8 cellular contexts compared by ENCODE assay signal in the genomic region with DNA sequence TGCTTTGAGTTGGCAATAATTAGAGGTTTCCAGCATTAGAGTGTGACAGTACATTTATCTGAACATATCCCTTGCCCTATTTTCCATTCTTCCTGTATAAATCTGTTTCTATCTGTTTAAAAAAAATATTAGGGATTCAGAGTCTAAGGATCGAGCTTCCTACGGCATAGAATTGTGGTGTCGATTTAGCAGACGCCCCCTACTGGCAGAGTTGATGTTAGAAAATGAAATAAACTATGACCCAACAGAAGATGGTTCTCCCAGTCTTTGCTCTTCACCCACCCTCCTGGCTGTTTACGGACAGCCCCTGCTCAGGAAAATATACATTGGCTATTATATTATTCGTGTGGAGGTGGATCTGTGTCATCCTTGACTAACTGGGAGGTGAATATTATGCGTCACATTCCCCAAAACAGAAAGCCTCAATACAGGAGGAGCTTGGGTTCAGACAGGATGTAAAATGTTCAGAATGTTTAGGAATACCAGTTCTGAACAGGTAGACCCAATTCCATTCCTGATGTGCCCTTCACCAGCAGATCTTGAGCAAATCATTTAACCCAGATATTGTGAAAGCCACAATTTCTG. TPM values are rescaled to one million over a fixed set of nuclear protein-coding genes. Genes with fewer than 3 reads are reported as not detected.
DNase-seq lines count a peak whose midpoint lies in the region; ATAC-seq and TF ChIP-seq lines count a peak whose summit lies in the region.

No MANE protein-coding gene starts in this region.

- H3K27ac Mint-ChIP-seq in CD4-positive, CD25-positive, alpha-beta regulatory T cell, result peak overlapping the region in 2 of 3 donors; percentile 8 to 86

- no peak overlapping the region for H3K4ac ChIP-seq in IMR-90 (ENCODE audit: low read depth, low read length)

- H3K14ac ChIP-seq in IMR-90 (replicated peaks; ENCODE audit: low read depth, low read length), result no peak overlapping the region

- TF ChIP-seq EP300 in ovary (IDR thresholded peaks at IDR 0.05), result no peak

- TF ChIP-seq POLR2A in IMR-90 (IDR thresholded peaks at IDR 0.05; ENCODE audit: low read depth, low read length), result no peak
- TF ChIP-seq POLR2A in ovary (IDR thresholded peaks at IDR 0.05), result no peak

- H3K9me3 ChIP-seq in CD4-positive, CD25-positive, alpha-beta regulatory T cell (ENCODE audit: control insufficient read depth in 2 of 2, low read length in 2 of 2), result no peaks in the 10 kb centered on the region
- H3K9me3 ChIP-seq in IMR-90 (ENCODE audit: control insufficient read depth, insufficient read depth, low read length) (no peaks in the 10 kb centered on the region), ovary (no peaks in the 10 kb centered on the region)

- H3K9me3 Mint-ChIP-seq in CD4-positive, CD25-positive, alpha-beta regulatory T cell, result peaks cover 0 to 4% (median 0%) of the 10 kb centered on the region in 7 donors

- peak; percentile 34; the same call in 1 of the 2 replicates for TF ChIP-seq RAD21 in IMR-90 (IDR thresholded peaks at IDR 0.05; ENCODE audit: low read length)

- H3K79me1 ChIP-seq in IMR-90 (ENCODE audit: low read depth in 1 of 2, low read length in 2 of 2), result no peaks in the 10 kb centered on the region

- H4K20me1 ChIP-seq in IMR-90 (ENCODE audit: insufficient read depth, low read length), result no peaks in the 10 kb centered on the region

- H3K4me3 ChIP-seq in CD4-positive, CD25-positive, alpha-beta regulatory T cell (ENCODE audit: low read depth, low read length), result peak overlapping the region; percentile 66
- H3K4me3 ChIP-seq in IMR-90 (ENCODE audit: insufficient read depth, low read depth, low read length) (no peak overlapping the region), ovary (no peak overlapping the region)

- no peaks in the 10 kb centered on the region for H3K27me3 Mint-ChIP-seq in CD4-positive, CD25-positive, alpha-beta regulatory T cell

- H3K36me3 Mint-ChIP-seq in CD4-positive, CD25-positive, alpha-beta regulatory T cell, result peaks cover 5% of the 10 kb centered on the region

- peak overlapping the region; percentile 35; the same call in 1 of the 2 replicates for H3K4me2 ChIP-seq in IMR-90 (ENCODE audit: low read depth, low read length)

- H3K23ac ChIP-seq in IMR-90 (ENCODE audit: low read depth, low read length), result no peak overlapping the region

- dilution Hi-C loops in IMR-90 (cut with HindIII; ENCODE audit: low sequenced_read_pairs, unreplicated experiment), result no loop called here

- no CpG with 5 or more reads among the region's 7 CpGs for WGBS in IMR-90 (ENCODE audit: extremely low coverage in 2 of 2, insufficient read length in 1 of 2), 2 experiments
- 38 to 46% (median 45%) methylated on average over 7 of the region's 7 CpGs for WGBS in ovary, 3 donors

- H3K27me3 ChIP-seq in CD4-positive, CD25-positive, alpha-beta regulatory T cell (ENCODE audit: control insufficient read depth, insufficient read depth, low read length), result no peaks in the 10 kb centered on the region
- H3K27me3 ChIP-seq in IMR-90 (ENCODE audit: control insufficient read depth, insufficient read depth, low read length) (no peaks in the 10 kb centered on the region; the same call in 1 of the 2 replicates), ovary (no peaks in the 10 kb centered on the region)

- no peak overlapping the region for H2BK120ac ChIP-seq in IMR-90 (ENCODE audit: low read depth, low read length)

- H2BK20ac ChIP-seq in IMR-90 (ENCODE audit: low read depth, low read length), result no peak overlapping the region

- BruUV-seq in IMR-90 (replicated peaks; lab: Mats Ljungman, UMichigan), result no TSS peak

- H2AFZ ChIP-seq in IMR-90 (replicated peaks; ENCODE audit: low read length, poor library complexity), result no peak overlapping the region

- peaks cover 25 to 81% (median 53%) of the 10 kb centered on the region in 4 donors for H3K4me1 Mint-ChIP-seq in CD4-positive, CD25-positive, alpha-beta regulatory T cell

- no peak overlapping the region for H3K9ac ChIP-seq in IMR-90 (ENCODE audit: low read depth, low read length)

- H3K9me1 ChIP-seq in IMR-90 (ENCODE audit: insufficient read depth, low read length), result no peaks in the 10 kb centered on the region

- CTCF ChIA-PET in IMR-90 (lab: Yijun Ruan, JAX), result interaction anchor here (0.6 to 2.9 kb wide), 12 partner anchors 9 to 1960 kb away, joined by 3 to 21 read pairs (median 5); partner anchors contain the start of gene ERMN

- intact Hi-C loops in IMR-90 (cut with micrococcal nuclease) (loop anchor here (2.0 kb wide), 2 partner anchors 33 to 1963 kb away; no protein-coding TSS in a partner anchor), ovary (cut with DNase I) (no loop called here)

- peak overlapping the region in 2 of 4 donors; percentile 66 to 70 for H3K4me3 Mint-ChIP-seq in CD4-positive, CD25-positive, alpha-beta regulatory T cell

- no peak overlapping the region for H3K56ac ChIP-seq in IMR-90 (ENCODE audit: extremely low read depth, insufficient read depth, low read length)

- H3K36me3 ChIP-seq in CD4-positive, CD25-positive, alpha-beta regulatory T cell (ENCODE audit: control insufficient read depth, insufficient read depth, low read length), result no peaks in the 10 kb centered on the region
- no peaks in the 10 kb centered on the region for H3K36me3 ChIP-seq in IMR-90 (ENCODE audit: control insufficient read depth, insufficient read depth, low read length)
- H3K36me3 ChIP-seq in ovary, result no peaks in the 10 kb centered on the region

- in situ Hi-C loops in IMR-90 (cut with MboI; ENCODE audit: low sequenced_read_pairs), result loop anchor here (25.0 kb wide), 1 partner anchor 1949 kb away; no protein-coding TSS in a partner anchor

- H2AK5ac ChIP-seq in IMR-90 (ENCODE audit: low read depth, low read length), result no peak overlapping the region

- ATAC-seq in CD4-positive, CD25-positive, alpha-beta regulatory T cell (ENCODE audit: low read depth in 2 of 2), result no peak
- peak; percentile 76 for ATAC-seq in GM18502 (IDR thresholded peaks at IDR 0.05; ENCODE audit: poor library complexity, unreplicated experiment)
- ATAC-seq in IMR-90 (ENCODE audit: low read depth), result peak; percentile 53; the same call in 1 of the 2 replicates
- ATAC-seq in GM18517 (IDR thresholded peaks at IDR 0.05; ENCODE audit: unreplicated experiment), result no peak

- H2BK15ac ChIP-seq in IMR-90 (ENCODE audit: low read depth, low read length), result no peak overlapping the region

- no peak overlapping the region for H4K5ac ChIP-seq in IMR-90 (ENCODE audit: low read depth, low read length)

- no peak overlapping the region for H2BK5ac ChIP-seq in IMR-90 (ENCODE audit: low read depth, low read length, poor library complexity, severe bottlenecking)

- H4K8ac ChIP-seq in IMR-90 (ENCODE audit: low read depth in 2 of 2, low read length in 2 of 2), result no peak overlapping the region

- DNase-seq in CD4-positive, CD25-positive, alpha-beta regulatory T cell, result peak; percentile 18 to 68 (median 40)
- DNase-seq in IMR-90 (peak; percentile 34), T follicular helper cell (ENCODE audit: low read depth) (peak; percentile 29), cerebellum (ENCODE audit: low spot score) (peak; percentile 10), midbrain (lab: John Stamatoyannopoulos, UW) (peak; percentile 82), ovary (no peak)

- TF ChIP-seq CTCF in IMR-90 (conservative IDR thresholded peaks at IDR 0.05; ENCODE audit: low read depth, low read length), result peak; percentile 61
- no peak for TF ChIP-seq CTCF in ovary (IDR thresholded peaks at IDR 0.05)

- no peak overlapping the region for H4K91ac ChIP-seq in IMR-90 (ENCODE audit: insufficient read depth, low read depth, low read length)

- POLR2A ChIA-PET in IMR-90 (lab: Charles Lee; ENCODE audit: unreplicated experiment), result no interaction called here

- H3K4me1 ChIP-seq in CD4-positive, CD25-positive, alpha-beta regulatory T cell (ENCODE audit: control insufficient read depth, insufficient read depth, low read length, poor library complexity, severe bottlenecking), result peaks cover 16% of the 10 kb centered on the region
- H3K4me1 ChIP-seq in IMR-90 (ENCODE audit: control insufficient read depth, insufficient read depth, low read length) (no peaks in the 10 kb centered on the region), ovary (ENCODE audit: insufficient read depth) (no peaks in the 10 kb centered on the region)

- H2AK9ac ChIP-seq in IMR-90 (replicated peaks; ENCODE audit: low read depth, low read length, poor library complexity), result no peak overlapping the region

- no peak overlapping the region for H3K27ac ChIP-seq in CD4-positive, CD25-positive, alpha-beta regulatory T cell (ENCODE audit: insufficient read depth, low read length, poor library complexity, severe bottlenecking)
- H3K27ac ChIP-seq in IMR-90 (ENCODE audit: insufficient read depth, low read length), result no peak overlapping the region
- H3K27ac ChIP-seq in ovary, result no peak overlapping the region

- H3K18ac ChIP-seq in IMR-90 (ENCODE audit: low read depth, low read length), result no peak overlapping the region

TF ChIP-seq in IMR-90, 13 proteins besides CTCF, POLR2A, EP300 and RAD21:
- no peak for TF ChIP-seq BHLHE40 (IDR thresholded peaks at IDR 0.05; ENCODE audit: low read depth, low read length)
- TF ChIP-seq RCOR1 (IDR thresholded peaks at IDR 0.05; ENCODE audit: insufficient replicate concordance, low read length), result no peak
- TF ChIP-seq CHD1 (IDR thresholded peaks at IDR 0.05; ENCODE audit: low read depth, low read length), result no peak
- no peak for TF ChIP-seq MAZ (IDR thresholded peaks at IDR 0.05; ENCODE audit: borderline replicate concordance, low read depth, low read length)
- no peak for TF ChIP-seq MXI1 (IDR thresholded peaks at IDR 0.05; ENCODE audit: borderline replicate concordance, low read depth, low read length)
- TF ChIP-seq SMC3 (IDR thresholded peaks at IDR 0.05; ENCODE audit: low read depth, low read length), result peak; percentile 34; the same call in 1 of the 2 replicates
- TF ChIP-seq, protein P1, sequence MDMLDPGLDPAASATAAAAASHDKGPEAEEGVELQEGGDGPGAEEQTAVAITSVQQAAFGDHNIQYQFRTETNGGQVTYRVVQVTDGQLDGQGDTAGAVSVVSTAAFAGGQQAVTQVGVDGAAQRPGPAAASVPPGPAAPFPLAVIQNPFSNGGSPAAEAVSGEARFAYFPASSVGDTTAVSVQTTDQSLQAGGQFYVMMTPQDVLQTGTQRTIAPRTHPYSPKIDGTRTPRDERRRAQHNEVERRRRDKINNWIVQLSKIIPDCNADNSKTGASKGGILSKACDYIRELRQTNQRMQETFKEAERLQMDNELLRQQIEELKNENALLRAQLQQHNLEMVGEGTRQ (IDR thresholded peaks at IDR 0.05; ENCODE audit: low read depth, low read length), result no peak

RNA-seq across cellular contexts. Expression of gene ERMN, which starts 10.6 kb away (rescaled TPM):
- 13.0 TPM for total RNA-seq in CD4-positive, CD25-positive, alpha-beta regulatory T cell
- polyA plus RNA-seq in CD4-positive, CD25-positive, alpha-beta regulatory T cell, result not detected
- total RNA-seq in IMR-90 (2012; rRNA removed), result not detected in 2 replicates
- polyA plus RNA-seq in IMR-90 (2012; rRNA removed), result not detected in 2 replicates
- polyA plus RNA-seq in IMR-90 (2012; cell fraction: cytosol; rRNA removed), result not detected in 2 replicates
- 0.13 TPM in 1 of 2 replicates, not detected in the other for polyA plus RNA-seq in IMR-90 (2012; cell fraction: nucleus; rRNA removed; ENCODE audit: low replicate concordance)
- total RNA-seq in cerebellum, result 0.27 TPM
- under 1 TPM in 2 of 7 donors, not detected in 5; 0.12 to 0.40 TPM for total RNA-seq in ovary
- polyA plus RNA-seq in ovary, result under 1 TPM; 0.08 to 0.38 TPM

Comparison
In these comparisons a context has a peak if more than half of its experiments do, and no peak if none do; other contexts are left out.
1. ATAC-seq: peak in GM18502 (single experiment) and IMR-90 (single experiment); none in CD4-positive, CD25-positive, alpha-beta regulatory T cell (0 of 2) and GM18517 (single experiment).
2. DNase-seq: peak in CD4-positive, CD25-positive, alpha-beta regulatory T cell (3 of 3), IMR-90 (single experiment), T follicular helper cell (single experiment), cerebellum (single experiment) and midbrain (single experiment); none in ovary (0 of 5).
3. RNA of gene ERMN, which starts 10.6 kb away (total RNA-seq): 13.0 TPM in CD4-positive, CD25-positive, alpha-beta regulatory T cell (single experiment); 0.27 TPM in cerebellum (single experiment), 0.12 to 0.40 TPM in ovary and not detected in IMR-90; every median in the first group is over 10 times any median in the second.